In the genomic region with DNA sequence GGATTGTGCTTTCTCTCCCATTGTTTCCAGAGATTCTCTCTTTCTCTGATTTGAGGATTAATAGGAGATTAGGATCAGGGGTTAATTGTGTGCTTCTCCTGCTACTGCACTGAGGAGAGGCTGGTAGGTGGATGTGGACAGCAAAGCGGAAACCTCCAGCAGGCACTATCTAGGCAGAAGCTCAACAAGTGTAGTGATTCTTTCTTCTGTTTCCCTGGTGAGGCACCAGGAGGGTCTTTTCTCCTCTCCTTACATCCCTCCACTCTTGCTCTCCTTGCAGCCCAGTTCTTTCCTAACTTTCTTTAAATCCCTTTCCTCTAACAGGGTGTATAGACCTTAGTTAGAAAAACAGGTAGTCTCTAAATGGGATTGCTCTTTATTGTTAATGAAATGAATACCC, we compare ENCODE assay signal across 14 cellular contexts. TPM values are rescaled to one million over a fixed set of nuclear protein-coding genes. Genes with fewer than 3 reads are reported as not detected.
A peak's percentile ranks its signal among the peaks of the same experiment; 100 is the strongest.
DNase-seq lines count a peak whose midpoint lies in the region; ATAC-seq and TF ChIP-seq lines count a peak whose summit lies in the region.
"Had no signal": no experiment of that assay in that cellular context is flagged by ENCODE, and none has a peak within 500 bp of the region (broad histone marks: within the 10 kb centered on the region; RNA-seq: fewer than 3 reads in every experiment).

No MANE protein-coding gene starts in this region.

- H3K27ac Mint-ChIP-seq in activated naive CD8-positive, alpha-beta T cell, result no peak overlapping the region
- no peak overlapping the region for H3K27ac Mint-ChIP-seq in activated naive CD8-positive, alpha-beta T cell treated with anti-CD3 and anti-CD28 coated beads for 36 hours
- H3K27ac Mint-ChIP-seq in natural killer cell treated with Interleukin-12 subunit alpha and Interleukin-12 subunit beta and Interleukin-15 and Interleukin-18, amount 100 ng/mL, for 72 hours, result peak overlapping the region; percentile 12 to 67
- no peak overlapping the region for H3K27ac Mint-ChIP-seq in type B pancreatic cell
- no peak overlapping the region for H3K27ac Mint-ChIP-seq in activated naive CD4-positive, alpha-beta T cell treated with anti-CD3 and anti-CD28 coated beads for 36 hours
- H3K27ac Mint-ChIP-seq in HFFc6, result no peak overlapping the region

- H3K4me1 Mint-ChIP-seq in activated naive CD8-positive, alpha-beta T cell (ENCODE audit: low read depth), result peaks cover 8% of the 10 kb centered on the region
- H3K4me1 Mint-ChIP-seq in activated naive CD8-positive, alpha-beta T cell treated with anti-CD3 and anti-CD28 coated beads for 36 hours, result peaks cover 3% of the 10 kb centered on the region
- H3K4me1 Mint-ChIP-seq in natural killer cell treated with Interleukin-12 subunit alpha and Interleukin-12 subunit beta and Interleukin-15 and Interleukin-18, amount 100 ng/mL, for 72 hours (ENCODE audit: low read depth in 2 of 2), result peaks cover 15 to 20% of the 10 kb centered on the region in 2 donors
- H3K4me1 Mint-ChIP-seq in type B pancreatic cell (ENCODE audit: unreplicated experiment) (peaks cover 17% of the 10 kb centered on the region), HFFc6 (ENCODE audit: low read depth) (0 out of 2 replicates have a peak, but pooled peaks cover 4% of the 10 kb centered on the region)
- peaks cover 8% of the 10 kb centered on the region for H3K4me1 Mint-ChIP-seq in activated naive CD4-positive, alpha-beta T cell treated with anti-CD3 and anti-CD28 coated beads for 36 hours (ENCODE audit: low read depth)

- H3K4me3 Mint-ChIP-seq in activated naive CD8-positive, alpha-beta T cell, result peak overlapping the region; percentile 42
- H3K4me3 Mint-ChIP-seq in activated naive CD8-positive, alpha-beta T cell treated with anti-CD3 and anti-CD28 coated beads for 36 hours, result no peak overlapping the region
- H3K4me3 Mint-ChIP-seq in natural killer cell treated with Interleukin-12 subunit alpha and Interleukin-12 subunit beta and Interleukin-15 and Interleukin-18, amount 100 ng/mL, for 72 hours, result no peak overlapping the region
- H3K4me3 Mint-ChIP-seq in type B pancreatic cell (peak overlapping the region; percentile 20), HFFc6 (no peak overlapping the region)
- H3K4me3 Mint-ChIP-seq in activated naive CD4-positive, alpha-beta T cell treated with anti-CD3 and anti-CD28 coated beads for 36 hours, result no peak overlapping the region
- H3K4me3 Mint-ChIP-seq: central memory CD8-positive, alpha-beta T cell had no signal

- CTCF ChIA-PET in activated naive CD4-positive, alpha-beta T cell treated with anti-CD3 and anti-CD28 coated beads for 36 hours (lab: Charles Lee), result no interaction called here

- TF ChIP-seq CTCF in type B pancreatic cell (conservative IDR thresholded peaks at IDR 0.05) (no peak), HFFc6 (IDR thresholded peaks at IDR 0.05) (no peak)

- H3K36me3 Mint-ChIP-seq in activated naive CD8-positive, alpha-beta T cell, result no peaks in the 10 kb centered on the region
- H3K36me3 Mint-ChIP-seq in activated naive CD8-positive, alpha-beta T cell treated with anti-CD3 and anti-CD28 coated beads for 36 hours, result no peaks in the 10 kb centered on the region
- H3K36me3 Mint-ChIP-seq in natural killer cell treated with Interleukin-12 subunit alpha and Interleukin-12 subunit beta and Interleukin-15 and Interleukin-18, amount 100 ng/mL, for 72 hours, result no peaks in the 10 kb centered on the region
- H3K36me3 Mint-ChIP-seq in type B pancreatic cell (no peaks in the 10 kb centered on the region), HFFc6 (ENCODE audit: low read depth) (no peaks in the 10 kb centered on the region)
- no peaks in the 10 kb centered on the region for H3K36me3 Mint-ChIP-seq in activated naive CD4-positive, alpha-beta T cell treated with anti-CD3 and anti-CD28 coated beads for 36 hours (ENCODE audit: low read depth)

- H3K9me3 Mint-ChIP-seq in activated naive CD8-positive, alpha-beta T cell (ENCODE audit: low read depth), result no peaks in the 10 kb centered on the region
- no peaks in the 10 kb centered on the region for H3K9me3 Mint-ChIP-seq in activated naive CD8-positive, alpha-beta T cell treated with anti-CD3 and anti-CD28 coated beads for 36 hours
- H3K9me3 Mint-ChIP-seq in natural killer cell treated with Interleukin-12 subunit alpha and Interleukin-12 subunit beta and Interleukin-15 and Interleukin-18, amount 100 ng/mL, for 72 hours, result no peaks in the 10 kb centered on the region
- H3K9me3 Mint-ChIP-seq in type B pancreatic cell (no peaks in the 10 kb centered on the region), HFFc6 (no peaks in the 10 kb centered on the region)
- H3K9me3 Mint-ChIP-seq in activated naive CD4-positive, alpha-beta T cell treated with anti-CD3 and anti-CD28 coated beads for 36 hours, result no peaks in the 10 kb centered on the region
- H3K9me3 Mint-ChIP-seq: central memory CD8-positive, alpha-beta T cell had no signal

- H3K27ac ChIP-seq in angular gyrus (ENCODE audit: low read depth, low read length), result peak overlapping the region; percentile 8
- H3K27ac ChIP-seq: Peyer's patch had no signal

- intact Hi-C loops in activated naive CD4-positive, alpha-beta T cell treated with anti-CD3 and anti-CD28 coated beads for 36 hours (cut with micrococcal nuclease), result loop anchor here (5.0 to 10.0 kb wide), 3 partner anchors 75 to 387 kb away; no protein-coding TSS in a partner anchor

- no peak for ATAC-seq in natural killer cell treated with Interleukin-12 subunit alpha and Interleukin-12 subunit beta and Interleukin-15 and Interleukin-18, amount 100 ng/mL, for 72 hours

- no peak for DNase-seq in activated naive CD8-positive, alpha-beta T cell treated with anti-CD3 and anti-CD28 coated beads for 36 hours
- DNase-seq in natural killer cell treated with Interleukin-12 subunit alpha and Interleukin-12 subunit beta and Interleukin-15 and Interleukin-18, amount 100 ng/mL, for 72 hours (ENCODE audit: low spot score), result no peak
- no peak for DNase-seq in type B pancreatic cell (ENCODE audit: extremely low spot score, unreplicated experiment)
- DNase-seq in HPDE6-E6E7 (ENCODE audit: extremely low spot score), result no peak
- DNase-seq in activated naive CD4-positive, alpha-beta T cell treated with anti-CD3 and anti-CD28 coated beads for 36 hours, result no peak
- no peak for DNase-seq in HFFc6
- DNase-seq: activated CD4-positive, alpha-beta T cell treated with anti-CD3 and anti-CD28 coated beads, Interleukin-2, amount 50 U/mL, for 4 hours; NCI-H2081 treated with DMSO at 0.1 percent for 48 hours; Peyer's patch; stimulated activated CD4-positive, alpha-beta T cell treated with anti-CD3 and anti-CD28 coated beads, Interleukin-2, amount 100 ng/mL, for 48 hours had no signal

- H3K27me3 Mint-ChIP-seq in activated naive CD8-positive, alpha-beta T cell, result peaks cover 2% of the 10 kb centered on the region
- H3K27me3 Mint-ChIP-seq in activated naive CD8-positive, alpha-beta T cell treated with anti-CD3 and anti-CD28 coated beads for 36 hours, result peaks cover 53% of the 10 kb centered on the region
- peaks cover 2 to 17% of the 10 kb centered on the region in 2 donors for H3K27me3 Mint-ChIP-seq in natural killer cell treated with Interleukin-12 subunit alpha and Interleukin-12 subunit beta and Interleukin-15 and Interleukin-18, amount 100 ng/mL, for 72 hours
- H3K27me3 Mint-ChIP-seq in type B pancreatic cell (peaks cover 77% of the 10 kb centered on the region), HFFc6 (ENCODE audit: insufficient read depth) (peaks cover 62% of the 10 kb centered on the region)
- H3K27me3 Mint-ChIP-seq in activated naive CD4-positive, alpha-beta T cell treated with anti-CD3 and anti-CD28 coated beads for 36 hours (ENCODE audit: low read depth), result peaks cover 24% of the 10 kb centered on the region

RNA-seq across cellular contexts. Expression of gene ZBTB16, which starts 1.9 kb away (rescaled TPM):
- total RNA-seq in activated naive CD8-positive, alpha-beta T cell treated with anti-CD3 and anti-CD28 coated beads for 36 hours, result 1 to 10 TPM; 1.7 to 2.1 TPM
- 10 to 100 TPM in 1 of 2 donors, 1 to 10 TPM in 1; 2.7 to 13.1 TPM for total RNA-seq in natural killer cell treated with Interleukin-12 subunit alpha and Interleukin-12 subunit beta and Interleukin-15 and Interleukin-18, amount 100 ng/mL, for 72 hours
- 2.6 and 11.9 TPM in 2 replicates for total RNA-seq in type B pancreatic cell (ENCODE audit: low replicate concordance)
- total RNA-seq in activated naive CD4-positive, alpha-beta T cell treated with anti-CD3 and anti-CD28 coated beads for 36 hours, result 1 to 10 TPM; 1.5 to 2.3 TPM
- not detected for total RNA-seq in HFFc6 (2021; fragmentation: NEBNext Ultra II Directional; extraction: Animal tissue kit (Norgen Biotek cat#: 25700))
- total RNA-seq: A172 had no signal

Comparison
In these comparisons a context has a peak if more than half of its experiments do, and no peak if none do; other contexts are left out.
1. H3K4me3 Mint-ChIP-seq: peak in activated naive CD8-positive, alpha-beta T cell (single experiment) and type B pancreatic cell (single experiment); none in activated naive CD8-positive, alpha-beta T cell treated with anti-CD3 and anti-CD28 coated beads for 36 hours (single experiment), natural killer cell treated with Interleukin-12 subunit alpha and Interleukin-12 subunit beta and Interleukin-15 and Interleukin-18, amount 100 ng/mL, for 72 hours (single experiment), activated naive CD4-positive, alpha-beta T cell treated with anti-CD3 and anti-CD28 coated beads for 36 hours (single experiment) and HFFc6 (single experiment).
2. H3K27ac Mint-ChIP-seq: peak in natural killer cell treated with Interleukin-12 subunit alpha and Interleukin-12 subunit beta and Interleukin-15 and Interleukin-18, amount 100 ng/mL, for 72 hours (2 of 2); none in activated naive CD8-positive, alpha-beta T cell (single experiment), activated naive CD8-positive, alpha-beta T cell treated with anti-CD3 and anti-CD28 coated beads for 36 hours (single experiment), type B pancreatic cell (single experiment), activated naive CD4-positive, alpha-beta T cell treated with anti-CD3 and anti-CD28 coated beads for 36 hours (single experiment) and HFFc6 (single experiment).